In the genomic region with DNA sequence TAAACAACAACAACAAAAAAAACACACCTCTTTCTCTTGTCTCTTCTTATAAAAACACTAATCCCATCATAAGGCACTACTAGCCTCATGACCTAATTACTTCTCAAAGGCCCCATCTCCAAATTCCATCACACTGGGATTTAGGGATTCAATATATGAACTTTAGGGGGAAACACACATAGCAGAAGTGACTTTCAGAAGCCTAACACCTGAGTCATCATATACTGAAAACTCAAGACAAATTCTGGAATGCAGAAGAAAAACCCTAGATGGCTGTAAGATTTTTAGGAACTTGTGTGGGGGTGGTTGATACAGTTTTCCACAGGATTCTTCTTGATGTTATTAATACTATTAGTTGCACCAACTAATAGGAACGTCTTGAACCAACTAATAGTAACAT, we compare ENCODE assay signal across 18 cellular contexts. TPM values are rescaled to one million over a fixed set of nuclear protein-coding genes. Genes with fewer than 3 reads are reported as not detected.
DNase-seq lines count a peak whose midpoint lies in the region; TF ChIP-seq lines count a peak whose summit lies in the region.
"Had no signal": no experiment of that assay in that cellular context is flagged by ENCODE, and none has a peak within 500 bp of the region (broad histone marks: within the 10 kb centered on the region; RNA-seq: fewer than 3 reads in every experiment).

No MANE protein-coding gene starts in this region.

- H3K4me1 ChIP-seq in GM23248 (ENCODE audit: insufficient read depth), result peaks cover 20% of the 10 kb centered on the region
- H3K4me1 ChIP-seq: BLaER1, thyroid gland had no signal

- no peaks in the 10 kb centered on the region for H3K79me2 ChIP-seq in GM23248 (ENCODE audit: insufficient read depth)

- no peak overlapping the region for H2AFZ ChIP-seq in GM23248

- H3K4me3 ChIP-seq in GM23248 (no peak overlapping the region), fibroblast of pulmonary artery (replicated peaks; ENCODE audit: low read depth, low read length) (no peak overlapping the region)
- H3K4me3 ChIP-seq: BLaER1, cardiac muscle cell, thyroid gland had no signal

- TF ChIP-seq CTCF in fibroblast of pulmonary artery (IDR thresholded peaks at IDR 0.05; ENCODE audit: low read length, missing control alignments), result no peak

- peak overlapping the region; percentile 8 for H3K4me2 ChIP-seq in GM23248 (ENCODE audit: unreplicated experiment)
- H3K4me2 ChIP-seq: BLaER1 had no signal

- no peaks in the 10 kb centered on the region for H4K20me1 ChIP-seq in GM23248 (ENCODE audit: insufficient read depth)
- H4K20me1 ChIP-seq: BLaER1 had no signal

- no peaks in the 10 kb centered on the region for H3K9me3 ChIP-seq in GM23248 (ENCODE audit: low read depth)
- H3K9me3 ChIP-seq: BLaER1, thyroid gland had no signal

- DNase-seq in GM23248 (peak; percentile 57), amniotic stem cell (lab: John Stamatoyannopoulos, UW) (peak; percentile 12), fibroblast of pulmonary artery (ENCODE audit: low read depth) (peak; percentile 37), cardiac septum (ENCODE audit: low spot score) (no peak), COLO668 (lab: John Stamatoyannopoulos, UW; ENCODE audit: unreplicated experiment) (no peak), cortex of kidney (lab: John Stamatoyannopoulos, UW) (no peak), COR-L47 (lab: John Stamatoyannopoulos, UW) (no peak)
- DNase-seq: activated CD4-positive, CD25-positive, alpha-beta regulatory T cell treated with anti-CD3 and anti-CD28 coated beads, Interleukin-2, amount 50 U/mL, for 72 hours; activated CD8-positive, alpha-beta memory T cell treated with anti-CD3 and anti-CD28 coated beads, Interleukin-2, amount 10 ng/mL, durations not matched to agents 7 days and 5 days; activated naive CD8-positive, alpha-beta T cell treated with anti-CD3 and anti-CD28 coated beads for 36 hours; NCI-H146; NCI-H69; nephron progenitor cell; stimulated activated CD4-positive, alpha-beta T cell treated with anti-CD3 and anti-CD28 coated beads, Interleukin-2, amount 100 ng/mL, for 24 hours; stimulated activated naive CD4-positive, alpha-beta T cell; thyroid gland had no signal

- in situ Hi-C loops in GM23248 (cut with MboI), result no loop called here

- H3K9me2 ChIP-seq in GM23248 (ENCODE audit: insufficient read depth), result no peaks in the 10 kb centered on the region

- no peak overlapping the region for H3K9ac ChIP-seq in GM23248
- H3K9ac ChIP-seq: BLaER1 had no signal

- H3K27ac ChIP-seq in GM23248, result no peak overlapping the region
- H3K27ac ChIP-seq: BLaER1, cardiac muscle cell, thyroid gland had no signal

- 74 to 80% methylated on average over 1 of the region's 1 CpG for WGBS in GM23248 (ENCODE audit: low coverage in 1 of 2, low lambda C conversion rate in 2 of 2, missing lambda C conversion rate in 2 of 2), 2 experiments

- intact Hi-C loops in cardiac septum (cut with DNase I), result no loop called here

- no peaks in the 10 kb centered on the region for H3K27me3 ChIP-seq in GM23248 (replicated peaks; ENCODE audit: insufficient read depth)
- H3K27me3 ChIP-seq: BLaER1, cardiac muscle cell, thyroid gland had no signal

- 0 out of 2 replicates have a peak, but pooled peaks cover 5% of the 10 kb centered on the region for H3F3A ChIP-seq in GM23248 (ENCODE audit: insufficient read depth)

- no peaks in the 10 kb centered on the region for H3K36me3 ChIP-seq in GM23248 (ENCODE audit: low read depth)
- H3K36me3 ChIP-seq: BLaER1, cardiac muscle cell, thyroid gland had no signal

RNA-seq across cellular contexts. Expression of gene CSTF2T, which starts 33.7 kb away (rescaled TPM):
- 16.9 and 19.9 TPM in 2 replicates for total RNA-seq in GM23248 (2014; rRNA removed; shearing (Covaris generic))
- polyA plus RNA-seq in GM23248 (2016; fragmentation: Nextera tagmentation; extraction: Ambion mirVana), result 7.6 and 7.9 TPM in 2 replicates
- total RNA-seq in cardiac septum, result 20.4 TPM

Comparison
In these comparisons a context has a peak if more than half of its experiments do, and no peak if none do; other contexts are left out.
1. DNase-seq: peak in GM23248 (single experiment), amniotic stem cell (single experiment) and fibroblast of pulmonary artery (single experiment); none in cardiac septum (single experiment), COLO668 (single experiment), cortex of kidney (single experiment) and COR-L47 (single experiment).